ENCODE assay signal across 19 cellular contexts in the genomic region with DNA sequence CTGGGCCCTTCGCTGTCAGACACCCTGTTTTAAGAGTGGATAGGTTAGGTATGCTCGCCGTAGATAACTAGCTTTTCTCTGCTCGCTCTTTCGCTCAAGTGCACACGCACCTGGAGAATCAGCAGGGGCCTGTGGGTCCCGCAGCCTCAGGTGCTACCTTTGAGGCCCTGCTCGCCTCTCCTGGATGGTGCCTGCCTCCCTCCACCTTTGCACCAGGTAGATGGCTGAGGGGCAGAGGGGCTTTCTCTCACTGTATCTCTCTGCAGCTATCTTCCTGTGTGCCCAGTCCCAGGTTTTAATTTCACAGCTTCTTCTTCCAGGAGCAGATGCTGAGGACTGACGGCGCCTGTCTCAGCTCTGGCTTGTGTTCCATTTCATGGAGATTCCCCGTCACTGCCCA.
"Had no signal": no experiment of that assay in that cellular context is flagged by ENCODE, and none has a peak within 500 bp of the region (broad histone marks: within the 10 kb centered on the region; RNA-seq: fewer than 3 reads in every experiment).

No MANE protein-coding gene starts in this region.

- H3K27ac Mint-ChIP-seq: activated B cell treated with CpG ODN at 0.5 μM for 24 hours; activated CD4-positive, alpha-beta T cell treated with anti-CD3 and anti-CD28 coated beads, Interleukin-2, amount 10 ng/mL, durations not matched to agents 24 days and 14 days; activated CD8-positive, alpha-beta T cell treated with anti-CD3 and anti-CD28 coated beads, Interleukin-2, amount 10 ng/mL, durations not matched to agents 7 days and 5 days; activated naive CD8-positive, alpha-beta T cell; naive thymus-derived CD8-positive, alpha-beta T cell; stimulated activated naive CD8-positive, alpha-beta T cell treated with anti-CD3 and anti-CD28 coated beads, Interleukin-15, Interleukin-2, amounts not matched to agents 100 ng/mL and 50 ng/mL, for 24 hours; T-helper 17 cell had no signal

- H3K36me3 ChIP-seq: sigmoid colon, spleen, suprapubic skin had no signal

- H3K27ac ChIP-seq: sigmoid colon, suprapubic skin had no signal

- ATAC-seq: activated CD8-positive, alpha-beta T cell treated with anti-CD3 and anti-CD28 coated beads, Interleukin-2, amount 10 ng/mL, durations not matched to agents 7 days and 5 days; left lobe of liver; naive thymus-derived CD8-positive, alpha-beta T cell; T-helper 17 cell had no signal

- H3K4me3 Mint-ChIP-seq: activated B cell treated with CpG ODN at 0.5 μM for 24 hours; activated CD4-positive, alpha-beta T cell treated with anti-CD3 and anti-CD28 coated beads, Interleukin-2, amount 10 ng/mL, durations not matched to agents 24 days and 14 days; activated CD8-positive, alpha-beta T cell treated with anti-CD3 and anti-CD28 coated beads, Interleukin-2, amount 10 ng/mL, durations not matched to agents 7 days and 5 days; activated naive CD8-positive, alpha-beta T cell; naive thymus-derived CD8-positive, alpha-beta T cell; stimulated activated naive CD8-positive, alpha-beta T cell treated with anti-CD3 and anti-CD28 coated beads, Interleukin-15, Interleukin-2, amounts not matched to agents 100 ng/mL and 50 ng/mL, for 24 hours; T-helper 17 cell had no signal

- H3K36me3 Mint-ChIP-seq: activated naive CD8-positive, alpha-beta T cell; brain; naive thymus-derived CD8-positive, alpha-beta T cell had no signal

- H3K4me1 Mint-ChIP-seq: activated CD4-positive, alpha-beta T cell treated with anti-CD3 and anti-CD28 coated beads, Interleukin-2, amount 10 ng/mL, durations not matched to agents 24 days and 14 days; T-helper 17 cell had no signal

- H3K9me3 ChIP-seq: sigmoid colon, spleen, suprapubic skin had no signal

- H3K9me3 Mint-ChIP-seq: activated B cell treated with CpG ODN at 0.5 μM for 24 hours; activated CD4-positive, alpha-beta T cell treated with anti-CD3 and anti-CD28 coated beads, Interleukin-2, amount 10 ng/mL, durations not matched to agents 24 days and 14 days; naive thymus-derived CD8-positive, alpha-beta T cell; stimulated activated naive CD8-positive, alpha-beta T cell treated with anti-CD3 and anti-CD28 coated beads, Interleukin-15, Interleukin-2, amounts not matched to agents 100 ng/mL and 50 ng/mL, for 24 hours had no signal

- H3K27me3 ChIP-seq: sigmoid colon, spleen, suprapubic skin had no signal

- DNase-seq: activated B cell treated with CpG ODN at 0.5 μM for 24 hours; activated CD4-positive, alpha-beta T cell treated with anti-CD3 and anti-CD28 coated beads, Interleukin-2, amount 10 ng/mL, durations not matched to agents 24 days and 14 days; activated CD8-positive, alpha-beta memory T cell treated with anti-CD3 and anti-CD28 coated beads, Interleukin-2, amount 50 U/mL, for 4 hours; activated CD8-positive, alpha-beta T cell treated with anti-CD3 and anti-CD28 coated beads, Interleukin-2, amount 10 ng/mL, durations not matched to agents 7 days and 5 days; activated effector memory CD4-positive, alpha-beta T cell treated with anti-CD3 and anti-CD28 coated beads, Interleukin-2, amount 50 U/mL, for 16 hours; activated T-cell treated with anti-CD3 and anti-CD28 coated beads, Interleukin-2, amount 50 U/mL, for 48 hours; amniotic stem cell; central memory CD4-positive, alpha-beta T cell; cortex of kidney; effector memory CD4-positive, alpha-beta T cell; naive thymus-derived CD8-positive, alpha-beta T cell; sigmoid colon; spleen; T-helper 17 cell had no signal

- H3K4me3 ChIP-seq: sigmoid colon, spleen, suprapubic skin had no signal

- H3K27me3 Mint-ChIP-seq: activated B cell treated with CpG ODN at 0.5 μM for 24 hours; activated naive CD8-positive, alpha-beta T cell; naive thymus-derived CD8-positive, alpha-beta T cell; stimulated activated naive CD8-positive, alpha-beta T cell treated with anti-CD3 and anti-CD28 coated beads, Interleukin-15, Interleukin-2, amounts not matched to agents 100 ng/mL and 50 ng/mL, for 24 hours; T-helper 17 cell had no signal
